Comparison of ENCODE assay signal across 20 cellular contexts in the genomic region with DNA sequence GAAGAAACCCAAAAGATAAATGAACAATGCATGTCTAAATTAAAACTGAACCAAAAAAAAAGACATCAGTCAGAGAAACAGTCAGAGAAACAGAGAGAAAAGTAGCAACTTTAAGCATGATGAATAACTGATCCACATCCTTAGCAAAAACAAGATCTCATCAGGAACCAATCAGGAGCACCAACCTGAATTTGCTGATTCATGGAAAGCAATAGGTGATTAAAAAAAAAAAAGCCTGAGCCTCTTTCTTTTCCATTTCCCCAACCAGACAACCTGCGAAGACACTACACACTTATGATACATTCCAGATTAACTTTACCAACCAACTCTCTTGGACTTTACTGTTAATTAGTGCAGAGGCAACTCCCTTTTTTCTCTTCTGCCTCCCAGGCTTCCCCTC.
A peak's percentile ranks its signal among the peaks of the same experiment; 100 is the strongest.
DNase-seq lines count a peak whose midpoint lies in the region; ATAC-seq, FAIRE-seq and TF ChIP-seq lines count a peak whose summit lies in the region.
"Had no signal": no experiment of that assay in that cellular context is flagged by ENCODE, and none has a peak within 500 bp of the region (broad histone marks: within the 10 kb centered on the region; RNA-seq: fewer than 3 reads in every experiment).

No MANE protein-coding gene starts in this region.

- H3K4me1 ChIP-seq in A549: no peaks in the 10 kb centered on the region
- peaks cover 2% of the 10 kb centered on the region; the same call in 1 of the 2 replicates for H3K4me1 ChIP-seq in IMR-90 (ENCODE audit: control insufficient read depth, insufficient read depth, low read length)
- no peaks in the 10 kb centered on the region for H3K4me1 ChIP-seq in H1 (replicated peaks in 1 of 4; ENCODE audit: control insufficient read depth in 3 of 4, insufficient read depth in 4 of 4, low read length in 3 of 4)
- H3K4me1 ChIP-seq in esophagus muscularis mucosa: no peaks in the 10 kb centered on the region
- H3K4me1 ChIP-seq: BLaER1 treated with 17β-estradiol and CSF1 and Interleukin-3, amounts not matched to agents 10 nM and 100 nM; Caco-2 had no signal

- H3K27me3 ChIP-seq in IMR-90 (ENCODE audit: control insufficient read depth, insufficient read depth, low read length) (no peaks in the 10 kb centered on the region), H1 (replicated peaks in 1 of 4; ENCODE audit: control insufficient read depth in 3 of 4, extremely low read depth in 1 of 4, insufficient read depth in 3 of 4, low read length in 3 of 4) (no peaks in the 10 kb centered on the region), esophagus muscularis mucosa (no peaks in the 10 kb centered on the region)
- H3K27me3 ChIP-seq: BLaER1 treated with 17β-estradiol and CSF1 and Interleukin-3, amounts not matched to agents 10 nM and 100 nM had no signal

- intact Hi-C loops in IMR-90 (cut with micrococcal nuclease) (loop anchor here (1.0 kb wide), 1 partner anchor 9 kb away; no protein-coding TSS in a partner anchor), esophagus muscularis mucosa (cut with DNase I) (no loop called here), sciatic nerve (cut with DNase I) (no loop called here)

- H4K20me1 ChIP-seq in IMR-90 (ENCODE audit: insufficient read depth, low read length): no peaks in the 10 kb centered on the region
- no peaks in the 10 kb centered on the region for H4K20me1 ChIP-seq in H1 (replicated peaks in 1 of 2; ENCODE audit: control insufficient read depth in 1 of 2, insufficient read depth in 2 of 2, low read length in 2 of 2)
- H4K20me1 ChIP-seq: BLaER1 treated with 17β-estradiol and CSF1 and Interleukin-3, amounts not matched to agents 10 nM and 100 nM had no signal

- H3K4me3 ChIP-seq in A549: no peak overlapping the region
- H3K4me3 ChIP-seq in IMR-90 (ENCODE audit: insufficient read depth, low read depth, low read length): no peak overlapping the region
- no peak overlapping the region for H3K4me3 ChIP-seq in H1 (ENCODE audit: extremely low read depth in 1 of 4, insufficient read depth in 2 of 4, low read depth in 3 of 4, low read length in 4 of 4)
- no peak overlapping the region for H3K4me3 ChIP-seq in esophagus muscularis mucosa
- H3K4me3 ChIP-seq: BLaER1 treated with 17β-estradiol and CSF1 and Interleukin-3, amounts not matched to agents 10 nM and 100 nM had no signal

- no peak overlapping the region for H2BK120ac ChIP-seq in IMR-90 (ENCODE audit: low read depth, low read length)
- no peak overlapping the region for H2BK120ac ChIP-seq in H1 (replicated peaks; ENCODE audit: low read depth, low read length)

- H3K36me3 ChIP-seq in IMR-90 (ENCODE audit: control insufficient read depth, insufficient read depth, low read length): no peaks in the 10 kb centered on the region
- H3K36me3 ChIP-seq in H1 (ENCODE audit: control insufficient read depth in 2 of 4, insufficient read depth in 4 of 4, low read length in 3 of 4): no peaks in the 10 kb centered on the region
- H3K36me3 ChIP-seq in esophagus muscularis mucosa: no peaks in the 10 kb centered on the region
- H3K36me3 ChIP-seq: BLaER1 treated with 17β-estradiol and CSF1 and Interleukin-3, amounts not matched to agents 10 nM and 100 nM had no signal

- no peak overlapping the region for H2BK15ac ChIP-seq in IMR-90 (ENCODE audit: low read depth, low read length)
- no peak overlapping the region for H2BK15ac ChIP-seq in H1 (ENCODE audit: low read length)

- in situ Hi-C loops in Caki2 (cut with HindIII; ENCODE audit: low pct_unique_long_range_greater_than_20kb, low sequenced_read_pairs): no loop called here
- in situ Hi-C loops in IMR-90 (cut with MboI; ENCODE audit: low sequenced_read_pairs): no loop called here

- H3K56ac ChIP-seq in IMR-90 (ENCODE audit: extremely low read depth, insufficient read depth, low read length) (no peak overlapping the region), H1 (replicated peaks; ENCODE audit: insufficient read length, low read depth, low read length) (no peak overlapping the region)

- H3K4ac ChIP-seq in IMR-90 (ENCODE audit: low read depth, low read length): no peak overlapping the region
- no peak overlapping the region for H3K4ac ChIP-seq in H1 (replicated peaks; ENCODE audit: insufficient read length, low read depth, low read length)

- H4K5ac ChIP-seq in IMR-90 (ENCODE audit: low read depth, low read length) (no peak overlapping the region), H1 (ENCODE audit: insufficient read length, low read depth, low read length) (no peak overlapping the region)

- no peak for FAIRE-seq in A549 (lab: Jason Lieb, UNC)
- FAIRE-seq in H1 (lab: Jason Lieb, UNC): no peak
- FAIRE-seq: A204.1, G401.6, GM12891 had no signal

- H3K9me3 ChIP-seq in A549 (no peaks in the 10 kb centered on the region), IMR-90 (ENCODE audit: control insufficient read depth, insufficient read depth, low read length) (no peaks in the 10 kb centered on the region), H1 (ENCODE audit: insufficient read depth in 2 of 2, low read depth in 1 of 2, low read length in 1 of 2) (no peaks in the 10 kb centered on the region), esophagus muscularis mucosa (no peaks in the 10 kb centered on the region)
- H3K9me3 ChIP-seq: Caco-2 had no signal

- H2AK5ac ChIP-seq in IMR-90 (ENCODE audit: low read depth, low read length) (no peak overlapping the region), H1 (ENCODE audit: low read depth, low read length) (no peak overlapping the region)

- H3K9me1 ChIP-seq in IMR-90 (ENCODE audit: insufficient read depth, low read length): peaks cover under 1% of the 10 kb centered on the region; the same call in 1 of the 2 replicates

- H3K18ac ChIP-seq in IMR-90 (ENCODE audit: low read depth, low read length) (no peak overlapping the region), H1 (ENCODE audit: extremely low read depth, low read length) (no peak overlapping the region)

- POLR2A ChIA-PET in A549 (lab: Yijun Ruan, JAX): no interaction called here
- POLR2A ChIA-PET in IMR-90 (lab: Charles Lee; ENCODE audit: unreplicated experiment): no interaction called here
- POLR2A ChIA-PET in H1 (lab: Charles Lee; ENCODE audit: partially characterized antibody): no interaction called here

- H2BK12ac ChIP-seq in H1 (ENCODE audit: low read depth, low read length): no peak overlapping the region

- H2BK20ac ChIP-seq in IMR-90 (ENCODE audit: low read depth, low read length): no peak overlapping the region
- H2BK20ac ChIP-seq in H1 (ENCODE audit: low read length): no peak overlapping the region

- 3% methylated on average over 1 of the region's 1 CpG for WGBS in A549 (ENCODE audit: missing lambda C conversion rate)
- no CpG with 5 or more reads among the region's 1 CpG for WGBS in IMR-90 (ENCODE audit: extremely low coverage in 2 of 2, insufficient read length in 1 of 2), 2 experiments
- 85% methylated on average over 1 of the region's 1 CpG; no CpG with 5 or more reads in 1 of the 2 experiments for WGBS in H1 (ENCODE audit: extremely low coverage in 1 of 2, insufficient coverage in 1 of 2, insufficient read length in 1 of 2, insufficient replicate concordance in 2 of 2, low coverage in 1 of 2, low lambda C conversion rate in 2 of 2, missing lambda C conversion rate in 1 of 2), 2 experiments
- 73% methylated on average over 1 of the region's 1 CpG for WGBS in esophagus muscularis mucosa

- H4K8ac ChIP-seq in IMR-90 (ENCODE audit: low read depth in 2 of 2, low read length in 2 of 2): no peak overlapping the region
- no peak overlapping the region for H4K8ac ChIP-seq in H1 (ENCODE audit: extremely low read depth, insufficient read depth, low read length)

- TF ChIP-seq EP300 in A549 (IDR thresholded peaks at IDR 0.05): no peak
- TF ChIP-seq EP300 in H1 (IDR thresholded peaks at IDR 0.05; ENCODE audit: borderline replicate concordance in 1 of 2, low read depth in 2 of 2, low read length in 2 of 2): no peak
- no peak for TF ChIP-seq EP300 in esophagus muscularis mucosa (IDR thresholded peaks at IDR 0.05)

- no peak for TF ChIP-seq CTCF in A549 (IDR thresholded peaks at IDR 0.05)
- no peak for TF ChIP-seq CTCF in IMR-90 (conservative IDR thresholded peaks at IDR 0.05; ENCODE audit: low read depth, low read length)
- TF ChIP-seq CTCF in H1 (IDR thresholded peaks at IDR 0.05; ENCODE audit: control extremely low read depth in 1 of 3, insufficient read depth in 1 of 3, low read depth in 1 of 3, low read length in 3 of 3): no peak
- no peak for TF ChIP-seq CTCF in esophagus muscularis mucosa (IDR thresholded peaks at IDR 0.05)

- H2BK5ac ChIP-seq in IMR-90 (ENCODE audit: low read depth, low read length, poor library complexity, severe bottlenecking) (no peak overlapping the region), H1 (ENCODE audit: low read depth, low read length) (no peak overlapping the region)

- H3K9ac ChIP-seq in IMR-90 (ENCODE audit: low read depth, low read length) (no peak overlapping the region), H1 (replicated peaks in 1 of 4; ENCODE audit: extremely low read depth in 1 of 4, low read depth in 3 of 4, low read length in 3 of 4) (no peak overlapping the region)
- H3K9ac ChIP-seq: BLaER1 treated with 17β-estradiol and CSF1 and Interleukin-3, amounts not matched to agents 10 nM and 100 nM had no signal

- no peak overlapping the region for H2AK9ac ChIP-seq in IMR-90 (replicated peaks; ENCODE audit: low read depth, low read length, poor library complexity)

- TF ChIP-seq POLR2A in A549 (IDR thresholded peaks at IDR 0.05; ENCODE audit: low read length) (no peak), IMR-90 (IDR thresholded peaks at IDR 0.05; ENCODE audit: low read depth, low read length) (no peak), H1 (IDR thresholded peaks at IDR 0.05; ENCODE audit: control extremely low read depth in 1 of 2, low read depth in 2 of 2, low read length in 2 of 2) (no peak), esophagus muscularis mucosa (IDR thresholded peaks at IDR 0.05; ENCODE audit: low read depth) (no peak)

- CTCF ChIA-PET in A549 (lab: Yijun Ruan, JAX) (no interaction called here), IMR-90 (lab: Yijun Ruan, JAX) (no interaction called here), H1 (lab: Charles Lee; ENCODE audit: partially characterized antibody) (no interaction called here)

- ATAC-seq in A549 (no peak), IMR-90 (ENCODE audit: low read depth) (no peak), HG02678 (IDR thresholded peaks at IDR 0.05; ENCODE audit: unreplicated experiment) (no peak), sciatic nerve (no peak)
- ATAC-seq: CD8-positive, alpha-beta T cell had no signal

- H3K79me2 ChIP-seq in H1 (ENCODE audit: control insufficient read depth in 1 of 2, insufficient read depth in 2 of 2, low read length in 2 of 2): no peaks in the 10 kb centered on the region

- dilution Hi-C loops in IMR-90 (cut with HindIII; ENCODE audit: low sequenced_read_pairs, unreplicated experiment): no loop called here

- H3K79me1 ChIP-seq in IMR-90 (ENCODE audit: low read depth in 1 of 2, low read length in 2 of 2) (no peaks in the 10 kb centered on the region), H1 (ENCODE audit: low read depth, low read length) (no peaks in the 10 kb centered on the region)

- H3K4me2 ChIP-seq in A549 (no peak overlapping the region), IMR-90 (ENCODE audit: low read depth, low read length) (no peak overlapping the region), H1 (ENCODE audit: insufficient read depth in 1 of 2, low read depth in 2 of 2, low read length in 2 of 2) (no peak overlapping the region)
- H3K4me2 ChIP-seq: BLaER1 treated with 17β-estradiol and CSF1 and Interleukin-3, amounts not matched to agents 10 nM and 100 nM had no signal

- TF ChIP-seq RAD21 in A549 (conservative IDR thresholded peaks at IDR 0.05 in 1 of 2, IDR thresholded peaks at IDR 0.05 in 1 of 2): no peak
- no peak for TF ChIP-seq RAD21 in IMR-90 (IDR thresholded peaks at IDR 0.05; ENCODE audit: low read length)
- TF ChIP-seq RAD21 in H1 (IDR thresholded peaks at IDR 0.05 in 1 of 2, conservative IDR thresholded peaks at IDR 0.05 in 1 of 2; ENCODE audit: low read depth in 2 of 2, low read length in 2 of 2): no peak

- H3K27ac ChIP-seq in A549: no peak overlapping the region
- H3K27ac ChIP-seq in IMR-90 (ENCODE audit: insufficient read depth, low read length): no peak overlapping the region
- H3K27ac ChIP-seq in H1 (ENCODE audit: low read depth, low read length): no peak overlapping the region
- no peak overlapping the region for H3K27ac ChIP-seq in esophagus muscularis mucosa (replicated peaks in 1 of 4)
- H3K27ac ChIP-seq: BLaER1 treated with 17β-estradiol and CSF1 and Interleukin-3, amounts not matched to agents 10 nM and 100 nM; C4-2B had no signal

- H3K14ac ChIP-seq in IMR-90 (replicated peaks; ENCODE audit: low read depth, low read length): no peak overlapping the region
- no peak overlapping the region for H3K14ac ChIP-seq in H1 (ENCODE audit: insufficient read length)

- no peak overlapping the region for H2AFZ ChIP-seq in IMR-90 (replicated peaks; ENCODE audit: low read length, poor library complexity)
- H2AFZ ChIP-seq in H1 (ENCODE audit: low read length): peak overlapping the region; percentile 24; the same call in 1 of the 2 replicates

- H3K23me2 ChIP-seq in H1 (ENCODE audit: low read depth, low read length): no peaks in the 10 kb centered on the region

- BruUV-seq in IMR-90 (replicated peaks; lab: Mats Ljungman, UMichigan): no TSS peak

- H4K91ac ChIP-seq in IMR-90 (ENCODE audit: insufficient read depth, low read depth, low read length): no peak overlapping the region
- no peak overlapping the region for H4K91ac ChIP-seq in H1 (replicated peaks; ENCODE audit: insufficient read length, low read length)

- DNase-seq in A549 (ENCODE audit: low read depth in 1 of 2, low spot score in 1 of 2): no peak
- DNase-seq in Caki2 (ENCODE audit: low read depth): peak; percentile 7
- DNase-seq in IMR-90: no peak
- DNase-seq in H1 (ENCODE audit: low read depth in 1 of 2, low spot score in 2 of 2): no peak
- DNase-seq in HCEC 1CT: no peak
- no peak for DNase-seq in esophagus muscularis mucosa (ENCODE audit: extremely low spot score)
- DNase-seq in sciatic nerve (ENCODE audit: low spot score): no peak
- DNase-seq: 8988T; AML-193; Caco-2; CD4-positive, alpha-beta T cell; CD8-positive, alpha-beta T cell; DMS79 treated with DMSO at 0.1 percent for 48 hours; GF-D8 had no signal

- no peak overlapping the region for H3K23ac ChIP-seq in IMR-90 (ENCODE audit: low read depth, low read length)
- H3K23ac ChIP-seq in H1 (ENCODE audit: insufficient read length): no peak overlapping the region

Comparison
In these comparisons a context has a peak if more than half of its experiments do, and no peak if none do; other contexts are left out.
1. Of the 18 proteins assayed by ChIP-seq in both H1 and A549: peak only in H1: none; only in A549: none; in both: MAFK; in neither: 17.